Comparison of ENCODE assay signal across 11 cellular contexts in the genomic region with DNA sequence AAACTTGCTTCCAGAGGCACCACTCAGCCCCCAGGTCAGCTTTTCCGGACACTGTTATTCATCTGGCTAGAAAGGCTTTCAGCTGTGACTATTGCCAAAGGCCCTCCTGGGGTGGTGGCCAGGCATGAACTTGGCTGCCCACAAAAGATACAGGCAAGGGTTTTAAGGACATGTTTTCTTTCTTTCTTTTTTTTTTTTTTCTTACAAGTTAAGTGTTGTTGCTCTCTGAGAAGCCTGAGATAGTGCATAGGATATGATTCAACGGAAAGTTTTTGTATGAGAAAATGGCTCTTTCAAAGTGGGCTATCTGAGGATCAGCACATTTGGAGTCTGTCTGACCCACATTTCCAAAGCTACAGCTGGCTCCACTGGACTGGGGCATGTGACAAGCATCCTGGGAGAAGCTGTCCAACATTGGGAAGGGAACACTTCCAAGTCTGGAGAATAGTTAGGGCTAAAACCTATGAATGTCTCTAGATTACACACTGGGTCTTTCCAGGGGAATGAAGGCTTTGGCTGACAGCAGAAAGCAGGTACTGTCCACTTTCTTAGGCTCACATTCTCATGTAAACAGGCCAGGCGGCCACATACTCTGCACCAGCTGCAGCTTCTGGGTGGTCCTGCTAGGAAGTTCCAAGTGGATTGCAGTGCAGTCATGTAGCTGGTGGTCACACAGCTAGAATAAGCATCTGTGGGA.
DNase-seq lines count a peak whose midpoint lies in the region; ATAC-seq and TF ChIP-seq lines count a peak whose summit lies in the region.
"Had no signal": no experiment of that assay in that cellular context is flagged by ENCODE, and none has a peak within 500 bp of the region (broad histone marks: within the 10 kb centered on the region; RNA-seq: fewer than 3 reads in every experiment).

No MANE protein-coding gene starts in this region.

- H3K27me3 Mint-ChIP-seq in nephron progenitor cell (ENCODE audit: low read depth, poor library complexity), result no peaks in the 10 kb centered on the region
- H3K27me3 Mint-ChIP-seq in type B pancreatic cell, result no peaks in the 10 kb centered on the region

- H3K4me1 Mint-ChIP-seq in nephron progenitor cell, result peaks cover 44% of the 10 kb centered on the region
- peaks cover 27% of the 10 kb centered on the region for H3K4me1 Mint-ChIP-seq in type B pancreatic cell (ENCODE audit: unreplicated experiment)

- no peak overlapping the region for H3K4me3 ChIP-seq in fibroblast of pulmonary artery (replicated peaks; ENCODE audit: low read depth, low read length)
- H3K4me3 ChIP-seq: skin epidermis had no signal

- no peak for ATAC-seq in HG03108 (IDR thresholded peaks at IDR 0.05; ENCODE audit: unreplicated experiment)
- ATAC-seq: activated T-cell treated with anti-CD3 and anti-CD28 coated beads, Interleukin-2, amount 50 U/mL, for 72 hours had no signal

- no peaks in the 10 kb centered on the region for H3K9me3 Mint-ChIP-seq in nephron progenitor cell
- H3K9me3 Mint-ChIP-seq in type B pancreatic cell, result no peaks in the 10 kb centered on the region
- H3K9me3 Mint-ChIP-seq: activated T-cell treated with anti-CD3 and anti-CD28 coated beads, Interleukin-2, amount 50 U/mL, for 72 hours had no signal

- DNase-seq in M059J (ENCODE audit: low read depth) (peak; percentile 91), fibroblast of pulmonary artery (ENCODE audit: low read depth) (peak; percentile 89), nephron progenitor cell (peak; percentile 31), type B pancreatic cell (ENCODE audit: extremely low spot score, unreplicated experiment) (no peak), NCI-H526 (lab: John Stamatoyannopoulos, UW) (no peak), NCI-H1092 (lab: John Stamatoyannopoulos, UW) (no peak), NOMO-1 (lab: John Stamatoyannopoulos, UW; ENCODE audit: unreplicated experiment in 2 of 2) (no peak)
- DNase-seq: activated T-cell treated with anti-CD3 and anti-CD28 coated beads, Interleukin-2, amount 50 U/mL, for 72 hours; NCI-H1930 had no signal

- TF ChIP-seq CTCF in fibroblast of pulmonary artery (IDR thresholded peaks at IDR 0.05; ENCODE audit: low read length, missing control alignments) (no peak), nephron progenitor cell (IDR thresholded peaks at IDR 0.05) (no peak), type B pancreatic cell (conservative IDR thresholded peaks at IDR 0.05) (no peak)

- H3K27ac Mint-ChIP-seq in nephron progenitor cell (peak overlapping the region; percentile 93), type B pancreatic cell (peak overlapping the region; percentile 25)
- H3K27ac Mint-ChIP-seq: activated T-cell treated with anti-CD3 and anti-CD28 coated beads, Interleukin-2, amount 50 U/mL, for 72 hours had no signal

- H3K4me3 Mint-ChIP-seq in nephron progenitor cell, result peak overlapping the region; percentile 41
- H3K4me3 Mint-ChIP-seq in type B pancreatic cell, result peak overlapping the region; percentile 39
- H3K4me3 Mint-ChIP-seq: activated T-cell treated with anti-CD3 and anti-CD28 coated beads, Interleukin-2, amount 50 U/mL, for 72 hours had no signal

- H3K36me3 Mint-ChIP-seq in nephron progenitor cell (ENCODE audit: low read depth), result no peaks in the 10 kb centered on the region
- H3K36me3 Mint-ChIP-seq in type B pancreatic cell, result no peaks in the 10 kb centered on the region

Comparison
In these comparisons a context has a peak if more than half of its experiments do, and no peak if none do; other contexts are left out.
1. DNase-seq: peak in M059J (single experiment), fibroblast of pulmonary artery (single experiment) and nephron progenitor cell (single experiment); none in type B pancreatic cell (single experiment), NCI-H526 (0 of 2), NCI-H1092 (single experiment) and NOMO-1 (0 of 2).